34 cellular contexts compared by ENCODE assay signal in the genomic region with DNA sequence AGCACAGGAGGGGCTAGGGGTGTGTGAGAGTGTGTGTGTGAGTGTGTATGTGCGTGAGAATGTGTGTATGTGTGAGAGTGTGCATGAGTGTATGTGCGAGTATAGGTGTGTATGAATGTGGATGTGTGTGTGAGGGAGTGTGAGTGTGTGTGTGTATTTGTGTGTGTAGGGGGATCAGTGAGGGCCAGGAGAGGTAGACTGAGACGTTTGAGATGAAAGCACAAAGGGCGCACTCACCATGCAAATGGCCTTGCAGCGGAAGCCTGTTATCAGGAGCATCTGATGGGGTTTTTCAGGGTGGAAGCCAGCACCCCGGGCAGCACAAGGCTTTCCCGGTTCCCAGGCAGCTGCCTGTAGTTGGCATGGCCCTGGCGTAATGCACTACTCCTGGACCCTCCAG. TPM values are rescaled to one million over a fixed set of nuclear protein-coding genes. Genes with fewer than 3 reads are reported as not detected.
"Had no signal": no experiment of that assay in that cellular context is flagged by ENCODE, and none has a peak within 500 bp of the region (broad histone marks: within the 10 kb centered on the region; RNA-seq: fewer than 3 reads in every experiment).

No MANE protein-coding gene starts in this region.

- H3K4me3 ChIP-seq: adrenal gland, body of pancreas, colonic mucosa, pancreas, prostate gland, smooth muscle cell, tibial nerve had no signal

- H3K4me2 ChIP-seq: smooth muscle cell had no signal

- H3K36me3 ChIP-seq: adrenal gland, colonic mucosa, neutrophil, pancreas, prostate gland, tibial nerve, WERI-Rb-1 had no signal

- H3K27me3 ChIP-seq: body of pancreas, colonic mucosa, pancreas had no signal

- FAIRE-seq: endothelial cell of umbilical vein, keratinocyte, pancreas had no signal

- H3K4me1 ChIP-seq: adrenal gland, colonic mucosa, prostate gland, tibial nerve had no signal

- DNase-seq: activated CD4-positive, alpha-beta T cell treated with anti-CD3 and anti-CD28 coated beads for 48 hours; activated CD4-positive, alpha-beta T cell treated with anti-CD3 and anti-CD28 coated beads, Interleukin-2, amount 50 U/mL, for 48 hours; activated CD8-positive, alpha-beta memory T cell treated with anti-CD3 and anti-CD28 coated beads for 24 hours; activated effector memory CD4-positive, alpha-beta T cell treated with anti-CD3 and anti-CD28 coated beads, Interleukin-2, amount 50 U/mL, for 16 hours; activated naive CD4-positive, alpha-beta T cell treated with anti-CD3 and anti-CD28 coated beads for 36 hours; activated naive CD8-positive, alpha-beta T cell treated with anti-CD3 and anti-CD28 coated beads for 36 hours; adrenal gland; aorta; body of pancreas; colonic mucosa; effector CD8-positive, alpha-beta T cell; head of caudate nucleus; hippocampal formation; left colon; naive B cell; nephron progenitor cell; pancreas; stimulated activated CD4-positive, alpha-beta T cell treated with anti-CD3 and anti-CD28 coated beads, Interleukin-1b, Interleukin-23, amount 100 ng/mL, for 48 hours; stimulated activated naive CD4-positive, alpha-beta T cell; T-helper 17 cell; T1000; WERI-Rb-1 had no signal

- H3K9me3 ChIP-seq: adrenal gland, body of pancreas, colonic mucosa, neutrophil, pancreas, prostate gland, tibial nerve had no signal

- H3K27ac ChIP-seq: adrenal gland, body of pancreas, colonic mucosa, neutrophil, pancreas, prostate gland, tibial nerve, WERI-Rb-1 had no signal

- ATAC-seq: activated CD4-positive, CD25-positive, alpha-beta regulatory T cell treated with anti-CD3 and anti-CD28 coated beads, Interleukin-2, amount 50 U/mL, for 24 hours; body of pancreas; left colon; pancreas; T-helper 17 cell had no signal

RNA-seq across cellular contexts. Expression of a gene that starts 14.9 kb away (rescaled TPM):
- total RNA-seq: activated naive CD4-positive, alpha-beta T cell treated with anti-CD3 and anti-CD28 coated beads for 36 hours; activated naive CD8-positive, alpha-beta T cell treated with anti-CD3 and anti-CD28 coated beads for 36 hours; activated T-helper 1 cell treated with anti-CD3 and anti-CD28 coated beads, Interleukin-12 subunit alpha, Interleukin-12 subunit beta, Interleukin-2, Interleukin-4 antibody, amounts not matched to agents 30 ng/mL and 10 ng/mL and 1 ng/mL, durations not matched to agents 14 hours and 24 hours and 36 hours; body of pancreas; colonic mucosa; dermis microvascular lymphatic vessel endothelial cell; endothelial cell of umbilical vein; fibroblast of lung; fibroblast of villous mesenchyme; left colon; smooth muscle cell; T-helper 17 cell; urinary bladder had no signal
- polyA plus RNA-seq: endothelial cell of umbilical vein, fibroblast of lung, keratinocyte, pancreas, smooth muscle cell had no signal

RNA-seq across cellular contexts. Expression of a gene that starts 47.8 kb away (rescaled TPM):
- total RNA-seq: activated naive CD4-positive, alpha-beta T cell treated with anti-CD3 and anti-CD28 coated beads for 36 hours; T-helper 17 cell had no signal
